Comparison of ENCODE assay signal across 8 cellular contexts in the genomic region with DNA sequence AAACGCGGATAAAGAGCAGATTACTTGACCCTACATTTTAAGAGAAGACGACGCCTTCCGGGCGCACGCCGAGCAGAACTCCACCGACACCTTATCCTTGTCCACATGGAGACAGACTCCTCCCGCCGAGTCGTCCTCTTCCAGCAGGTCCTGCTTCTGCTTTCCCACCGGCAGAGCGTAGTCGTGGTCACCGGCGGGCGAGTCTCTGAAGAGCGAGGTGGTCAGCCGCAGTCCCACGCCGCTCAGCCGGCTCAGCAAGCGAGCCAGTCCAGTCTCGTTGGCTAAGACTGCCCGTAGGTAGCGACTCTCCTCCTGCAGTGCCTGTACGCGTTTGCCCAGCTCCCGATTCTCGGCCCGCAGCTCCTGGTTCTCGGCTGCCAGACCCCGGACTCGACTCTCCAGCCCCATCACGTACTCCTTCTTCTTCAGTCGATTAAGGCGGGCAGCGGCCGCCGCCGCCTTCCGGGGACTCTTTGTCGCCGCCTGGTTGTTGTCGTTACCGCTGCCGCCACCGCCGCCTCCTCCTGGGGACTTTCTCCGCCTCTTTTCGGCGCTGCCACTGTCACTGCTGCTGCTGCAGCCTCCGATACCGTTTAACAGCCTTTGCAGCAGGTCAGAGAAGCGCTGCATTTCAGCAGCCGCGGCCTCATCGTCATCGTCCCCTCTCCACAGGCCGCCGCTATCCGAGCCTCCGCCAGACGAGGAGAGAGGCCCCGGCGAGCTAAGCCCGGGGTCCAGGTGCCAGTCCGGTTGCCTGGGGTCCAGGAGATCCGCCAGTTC. TPM values are rescaled to one million over a fixed set of nuclear protein-coding genes. Genes with fewer than 3 reads are reported as not detected.
A peak's percentile ranks its signal among the peaks of the same experiment; 100 is the strongest.
DNase-seq lines count a peak whose midpoint lies in the region; ATAC-seq and TF ChIP-seq lines count a peak whose summit lies in the region.

No MANE protein-coding gene starts in this region.

- no TSS peak for BruUV-seq in Calu3 (replicated peaks; lab: Mats Ljungman, UMichigan)

- H3K36me3 ChIP-seq in NT2/D1 (ENCODE audit: insufficient read depth, insufficient read length, low read length): peaks cover 42% of the 10 kb centered on the region

- peak; percentile 66 for ATAC-seq in GM19455 (IDR thresholded peaks at IDR 0.05; ENCODE audit: unreplicated experiment)
- ATAC-seq in HG03571 (IDR thresholded peaks at IDR 0.05; ENCODE audit: unreplicated experiment): peak; percentile 65
- ATAC-seq in esophagus mucosa: peak; percentile 71
- peak; percentile 84 for ATAC-seq in stimulated activated effector memory CD8-positive, alpha-beta T cell treated with anti-CD3 and anti-CD28 coated beads, Interleukin-12 subunit alpha, Interleukin-12 subunit beta, amount 100 ng/mL, for 72 hours

- no peaks in the 10 kb centered on the region for H3K4me1 Mint-ChIP-seq in Calu3 (ENCODE audit: low read depth, unreplicated experiment)
- H3K4me1 Mint-ChIP-seq in stimulated activated effector memory CD8-positive, alpha-beta T cell treated with anti-CD3 and anti-CD28 coated beads, Interleukin-12 subunit alpha, Interleukin-12 subunit beta, amount 100 ng/mL, for 72 hours: peaks cover 34% of the 10 kb centered on the region

- no peaks in the 10 kb centered on the region for H3K9me3 ChIP-seq in NT2/D1 (ENCODE audit: insufficient read depth, low read length)

- no peaks in the 10 kb centered on the region for H3K27me3 Mint-ChIP-seq in Calu3 (ENCODE audit: unreplicated experiment)

- H3K36me3 Mint-ChIP-seq in Calu3 (ENCODE audit: insufficient read depth, unreplicated experiment): peaks cover 58% of the 10 kb centered on the region
- H3K36me3 Mint-ChIP-seq in stimulated activated effector memory CD8-positive, alpha-beta T cell treated with anti-CD3 and anti-CD28 coated beads, Interleukin-12 subunit alpha, Interleukin-12 subunit beta, amount 100 ng/mL, for 72 hours: peaks cover 66% of the 10 kb centered on the region

- H3K9me3 Mint-ChIP-seq in Calu3 (ENCODE audit: low read depth, unreplicated experiment): no peaks in the 10 kb centered on the region
- no peaks in the 10 kb centered on the region for H3K9me3 Mint-ChIP-seq in stimulated activated effector memory CD8-positive, alpha-beta T cell treated with anti-CD3 and anti-CD28 coated beads, Interleukin-12 subunit alpha, Interleukin-12 subunit beta, amount 100 ng/mL, for 72 hours

- H3K4me3 Mint-ChIP-seq in Calu3 (ENCODE audit: low read depth, unreplicated experiment): peak overlapping the region; percentile 87
- peak overlapping the region; percentile 100 for H3K4me3 Mint-ChIP-seq in stimulated activated effector memory CD8-positive, alpha-beta T cell treated with anti-CD3 and anti-CD28 coated beads, Interleukin-12 subunit alpha, Interleukin-12 subunit beta, amount 100 ng/mL, for 72 hours

- CTCF ChIA-PET in Calu3 (lab: Charles Lee): interaction anchor here (0.6 kb wide), 1 partner anchor 141 kb away, joined by 4 read pairs; no protein-coding TSS in a partner anchor

- peak; percentile 76 for DNase-seq in Calu3
- peak; percentile 68 for DNase-seq in NT2/D1 (ENCODE audit: low read depth, low spot score)
- peak; percentile 80 for DNase-seq in activated T-cell treated with anti-CD3 and anti-CD28 coated beads for 48 hours (ENCODE audit: low read depth)
- peak; percentile 78 for DNase-seq in myocyte (ENCODE audit: low read depth)
- peak; percentile 76 to 91 for DNase-seq in stimulated activated effector memory CD8-positive, alpha-beta T cell treated with anti-CD3 and anti-CD28 coated beads, Interleukin-12 subunit alpha, Interleukin-12 subunit beta, amount 100 ng/mL, for 72 hours (ENCODE audit: low spot score in 2 of 2)

- TF ChIP-seq CTCF in Calu3 (IDR thresholded peaks at IDR 0.05; ENCODE audit: unreplicated experiment): no peak

- H3K27me3 ChIP-seq in NT2/D1 (ENCODE audit: insufficient read depth, insufficient read length): no peaks in the 10 kb centered on the region

- H3K4me3 ChIP-seq in NT2/D1 (ENCODE audit: insufficient read length, low read depth): peak overlapping the region; percentile 83

- peak overlapping the region; percentile 76 for H3K27ac Mint-ChIP-seq in Calu3 (ENCODE audit: unreplicated experiment)
- peak overlapping the region; percentile 99 for H3K27ac Mint-ChIP-seq in stimulated activated effector memory CD8-positive, alpha-beta T cell treated with anti-CD3 and anti-CD28 coated beads, Interleukin-12 subunit alpha, Interleukin-12 subunit beta, amount 100 ng/mL, for 72 hours

- H3K9ac ChIP-seq in NT2/D1 (ENCODE audit: insufficient read length, low read depth): peak overlapping the region; percentile 97

- intact Hi-C loops in Calu3 (cut with micrococcal nuclease; ENCODE audit: unreplicated experiment): loop anchor here (5.0 kb wide), 1 partner anchor 67 kb away; no protein-coding TSS in a partner anchor

- H3K4me1 ChIP-seq in NT2/D1 (ENCODE audit: insufficient read depth, insufficient read length): no peaks in the 10 kb centered on the region

RNA-seq across cellular contexts. Expression of a gene that starts 1.0 kb away (rescaled TPM):
- total RNA-seq in Calu3 (2022) (31.0 and 31.2 TPM in 2 replicates), esophagus mucosa (12.8 TPM), myocyte (29.7 and 34.4 TPM in 2 replicates)
- 21.3 TPM for polyA plus RNA-seq in myocyte (2012)

RNA-seq across cellular contexts. Expression of a gene that starts 16.2 kb away (rescaled TPM):
- total RNA-seq in Calu3 (2022) (20.9 and 22.9 TPM in 2 replicates), esophagus mucosa (20.2 TPM), myocyte (41.6 and 44.1 TPM in 2 replicates)
- 49.2 TPM for polyA plus RNA-seq in myocyte (2012)

RNA-seq across cellular contexts. Expression of a gene that starts 22.0 kb away (rescaled TPM):
- total RNA-seq in Calu3 (2022): 0.26 and 0.44 TPM in 2 replicates
- 0.12 TPM for total RNA-seq in esophagus mucosa
- 2.5 and 3.5 TPM in 2 replicates for total RNA-seq in myocyte
- polyA plus RNA-seq in myocyte (2012): 2.8 TPM

RNA-seq across cellular contexts. Expression of a gene that starts 35.6 kb away (rescaled TPM):
- total RNA-seq in Calu3 (2022) (30.5 and 31.8 TPM in 2 replicates), esophagus mucosa (21.0 TPM), myocyte (78.0 and 79.7 TPM in 2 replicates)
- polyA plus RNA-seq in myocyte (2012): 53.1 TPM

RNA-seq across cellular contexts. Expression of a gene that starts 36.8 kb away (rescaled TPM):
- total RNA-seq in Calu3 (2022) (0.71 and 0.73 TPM in 2 replicates), esophagus mucosa (6.3 TPM), myocyte (7.9 and 9.5 TPM in 2 replicates)
- polyA plus RNA-seq in myocyte (2012): 4.3 TPM

Comparison
In these comparisons a context has a peak if more than half of its experiments do, and no peak if none do; other contexts are left out.
1. Peak in every context shown above with its lines: DNase-seq, ATAC-seq and H3K4me3 ChIP-seq.